ENCODE assay signal across 38 cellular contexts in the genomic region with DNA sequence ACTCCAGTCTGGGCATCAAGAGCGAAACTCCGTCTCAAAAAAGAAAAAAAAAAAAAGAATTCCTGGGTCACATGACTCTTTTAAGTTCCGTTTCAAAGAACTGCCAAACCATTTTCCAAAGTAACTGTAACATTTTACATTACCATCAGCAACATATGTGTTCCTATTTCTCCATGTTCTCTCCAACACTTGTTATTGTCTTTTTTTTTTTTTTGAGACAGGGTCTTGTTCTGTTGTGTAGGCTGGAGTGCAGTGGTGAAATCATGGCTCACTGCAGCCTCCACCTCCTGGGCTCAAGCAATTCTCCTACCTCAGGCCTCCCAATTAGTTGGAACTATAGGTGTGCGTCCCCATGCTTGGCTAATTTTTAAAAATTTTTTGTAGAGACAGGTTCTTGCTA. TPM values are rescaled to one million over a fixed set of nuclear protein-coding genes. Genes with fewer than 3 reads are reported as not detected.
"Had no signal": no experiment of that assay in that cellular context is flagged by ENCODE, and none has a peak within 500 bp of the region (broad histone marks: within the 10 kb centered on the region; RNA-seq: fewer than 3 reads in every experiment).

No MANE protein-coding gene starts in this region.

- DNase-seq: activated effector memory CD4-positive, alpha-beta T cell treated with anti-CD3 and anti-CD28 coated beads, Interleukin-2, amount 50 U/mL, for 16 hours; activated effector memory CD4-positive, alpha-beta T cell treated with Interleukin-2 at 50 U/mL for 16 hours; activated gamma-delta T cell; activated gamma-delta T cell treated with Interleukin-2 at 50 U/mL for 16 hours; activated naive CD4-positive, alpha-beta T cell; activated naive CD4-positive, alpha-beta T cell treated with anti-CD3 and anti-CD28 coated beads for 36 hours; activated naive CD4-positive, alpha-beta T cell treated with anti-CD3 and anti-CD28 coated beads, Interleukin-2, amount 10 ng/mL, durations not matched to agents 7 days and 5 days; activated naive CD4-positive, alpha-beta T cell treated with anti-CD3 and anti-CD28 coated beads, Interleukin-2, amount 50 U/mL, for 16 hours; activated naive CD4-positive, alpha-beta T cell treated with Interleukin-2 at 50 U/mL for 16 hours; activated naive CD8-positive, alpha-beta T cell treated with anti-CD3 and anti-CD28 coated beads for 36 hours; activated naive CD8-positive, alpha-beta T cell treated with anti-CD3 and anti-CD28 coated beads, Interleukin-2, amount 10 ng/mL, durations not matched to agents 7 days and 5 days; activated naive CD8-positive, alpha-beta T cell treated with anti-CD3 and anti-CD28 coated beads, Interleukin-2, amount 50 U/mL, for 24 hours; activated T-cell treated with anti-CD3 and anti-CD28 coated beads, Interleukin-2, amount 50 U/mL, for 1 hour; activated T-cell treated with anti-CD3 and anti-CD28 coated beads, Interleukin-2, amount 50 U/mL, for 24 hours; activated T-cell treated with anti-CD3 and anti-CD28 coated beads, Interleukin-2, amount 50 U/mL, for 4 hours; activated T-cell treated with anti-CD3 and anti-CD28 coated beads, Interleukin-2, amount 50 U/mL, for 48 hours; activated T-cell treated with anti-CD3 and anti-CD28 coated beads, Interleukin-2, amount 50 U/mL, for 72 hours; adrenal gland; amygdala; anterior cingulate cortex; body of pancreas; brain microvascular endothelial cell; caudate nucleus; central memory CD4-positive, alpha-beta T cell; cerebellar nuclear complex had no signal

- H3K4me1 ChIP-seq: adrenal gland, body of pancreas, breast epithelium had no signal

- H3K27ac ChIP-seq: adrenal gland, ascending aorta, body of pancreas, brain microvascular endothelial cell, breast epithelium, cardiac muscle cell had no signal

- FAIRE-seq: astrocyte, bronchial epithelial cell had no signal

- ATAC-seq: activated naive CD4-positive, alpha-beta T cell treated with anti-CD3 and anti-CD28 coated beads, Interleukin-2, amount 50 U/mL, for 72 hours; activated naive CD8-positive, alpha-beta T cell treated with anti-CD3 and anti-CD28 coated beads, Interleukin-2, amount 50 U/mL, for 24 hours; activated T-cell treated with anti-CD3 and anti-CD28 coated beads, Interleukin-2, amount 50 U/mL, for 4 hours; activated T-cell treated with anti-CD3 and anti-CD28 coated beads, Interleukin-2, amount 50 U/mL, for 72 hours; activated T-helper 17 cell treated with anti-CD3 and anti-CD28 coated beads, Interleukin-2, amount 50 U/mL, for 72 hours; body of pancreas had no signal

- H3K36me3 ChIP-seq: adrenal gland, ascending aorta, brain microvascular endothelial cell, breast epithelium, cardiac muscle cell had no signal

- H3K9me3 ChIP-seq: adrenal gland, ascending aorta, body of pancreas, breast epithelium had no signal

- H3K27me3 ChIP-seq: adrenal gland, ascending aorta, body of pancreas, brain microvascular endothelial cell, breast epithelium, cardiac muscle cell had no signal

- H3K4me3 ChIP-seq: adrenal gland, ascending aorta, body of pancreas, breast epithelium, cardiac muscle cell had no signal

RNA-seq across cellular contexts. Expression of a gene that starts 6.5 kb away (rescaled TPM):
- total RNA-seq: activated naive CD4-positive, alpha-beta T cell treated with anti-CD3 and anti-CD28 coated beads for 36 hours; activated naive CD4-positive, alpha-beta T cell treated with anti-CD3 and anti-CD28 coated beads, Interleukin-2, amount 50 U/mL, for 72 hours; activated naive CD8-positive, alpha-beta T cell treated with anti-CD3 and anti-CD28 coated beads for 36 hours; activated naive CD8-positive, alpha-beta T cell treated with anti-CD3 and anti-CD28 coated beads, Interleukin-2, amount 10 ng/mL, durations not matched to agents 7 days and 5 days; activated T-cell treated with anti-CD3 and anti-CD28 coated beads, Interleukin-2, amount 50 U/mL, for 4 hours; activated T-cell treated with anti-CD3 and anti-CD28 coated beads, Interleukin-2, amount 50 U/mL, for 72 hours; activated T-helper 1 cell treated with anti-CD3 and anti-CD28 coated beads, Interleukin-12 subunit alpha, Interleukin-12 subunit beta, Interleukin-2, Interleukin-4 antibody, amounts not matched to agents 30 ng/mL and 10 ng/mL and 1 ng/mL, durations not matched to agents 14 hours and 24 hours and 36 hours; activated T-helper 17 cell treated with anti-CD3 and anti-CD28 coated beads, Interleukin-2, amount 50 U/mL, for 72 hours; activated T-helper 2 cell treated with anti-CD3 and anti-CD28 coated beads, Interferon-gamma antibody, Interleukin-2, Interleukin-4, amounts not matched to agents 10 μg/mL and 5 μg/mL and 100 μg/mL, durations not matched to agents 14 hours and 24 hours and 36 hours; adrenal gland; aorta; ascending aorta; astrocyte; body of pancreas; cardiac muscle cell; cardiac septum; cerebellum; chondrocyte had no signal
- polyA plus RNA-seq: aorta, cardiac muscle cell had no signal

RNA-seq across cellular contexts. Expression of a gene that starts 17.2 kb away (rescaled TPM):
- total RNA-seq: activated naive CD4-positive, alpha-beta T cell treated with anti-CD3 and anti-CD28 coated beads for 36 hours; ascending aorta; chondrocyte had no signal

RNA-seq across cellular contexts. Expression of a gene that starts 22.2 kb away (rescaled TPM):
- total RNA-seq: activated naive CD4-positive, alpha-beta T cell treated with anti-CD3 and anti-CD28 coated beads for 36 hours; activated naive CD4-positive, alpha-beta T cell treated with anti-CD3 and anti-CD28 coated beads, Interleukin-2, amount 50 U/mL, for 72 hours; activated naive CD8-positive, alpha-beta T cell treated with anti-CD3 and anti-CD28 coated beads for 36 hours; activated naive CD8-positive, alpha-beta T cell treated with anti-CD3 and anti-CD28 coated beads, Interleukin-2, amount 10 ng/mL, durations not matched to agents 7 days and 5 days; activated T-cell treated with anti-CD3 and anti-CD28 coated beads, Interleukin-2, amount 50 U/mL, for 4 hours; activated T-cell treated with anti-CD3 and anti-CD28 coated beads, Interleukin-2, amount 50 U/mL, for 72 hours; activated T-helper 1 cell treated with anti-CD3 and anti-CD28 coated beads, Interleukin-12 subunit alpha, Interleukin-12 subunit beta, Interleukin-2, Interleukin-4 antibody, amounts not matched to agents 30 ng/mL and 10 ng/mL and 1 ng/mL, durations not matched to agents 14 hours and 24 hours and 36 hours; activated T-helper 17 cell treated with anti-CD3 and anti-CD28 coated beads, Interleukin-2, amount 50 U/mL, for 72 hours; activated T-helper 2 cell treated with anti-CD3 and anti-CD28 coated beads, Interferon-gamma antibody, Interleukin-2, Interleukin-4, amounts not matched to agents 10 μg/mL and 5 μg/mL and 100 μg/mL, durations not matched to agents 14 hours and 24 hours and 36 hours; adrenal gland; aorta; ascending aorta; astrocyte; body of pancreas; cardiac muscle cell; cardiac septum; cerebellum; chondrocyte had no signal
- polyA plus RNA-seq: adrenal gland, aorta, cardiac muscle cell had no signal

RNA-seq across cellular contexts. Expression of a gene that starts 51.3 kb away (rescaled TPM):
- total RNA-seq: ascending aorta had no signal
